In the genomic region with DNA sequence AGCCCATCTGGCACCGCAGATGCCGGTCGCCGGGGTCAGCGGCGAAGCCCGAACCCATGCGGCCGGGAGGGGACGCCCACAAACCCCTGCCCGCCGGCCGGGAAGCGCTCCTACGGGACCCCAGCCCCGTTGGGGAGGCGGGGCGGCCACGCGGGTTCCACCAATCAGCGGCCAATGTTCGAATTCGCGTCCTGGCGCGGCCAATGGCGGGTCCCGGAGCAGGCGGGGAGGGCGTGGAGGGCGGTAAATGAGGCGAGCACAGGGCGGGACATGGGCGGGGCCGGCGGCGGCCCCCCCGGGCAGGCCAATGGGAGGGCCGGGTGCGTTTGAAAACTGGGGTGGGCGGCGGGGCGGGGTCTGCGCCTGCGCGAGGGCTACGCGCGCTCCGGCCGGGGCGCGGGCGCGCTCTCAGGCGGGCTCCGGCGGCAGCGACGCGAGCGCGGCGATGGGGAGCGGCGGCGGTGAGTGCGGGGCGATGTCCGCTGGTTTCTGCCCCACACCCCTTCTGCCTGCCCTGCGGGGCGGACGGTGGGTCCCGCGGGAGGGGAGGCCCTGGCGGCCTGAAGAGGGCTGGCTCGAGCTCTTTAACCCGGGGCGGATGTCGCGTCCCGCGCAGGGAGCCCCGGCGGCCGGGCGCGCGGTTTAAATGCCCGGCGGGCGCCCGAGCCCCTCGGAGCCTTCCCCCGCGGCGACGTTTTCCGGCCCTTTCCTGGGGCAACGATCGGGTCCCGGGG, we compare ENCODE assay signal across 1 cellular context.
TF ChIP-seq lines count a peak whose summit lies in the region.

CCNF (plus strand) TSS at position 411 of the 734 bp plus-strand sequence; CDS start at position 446, 35 bp downstream.

TF ChIP-seq in HepG2, 621 proteins besides CTCF, POLR2A, EP300 and RAD21 (continued from another document and continues in another):
- TF ChIP-seq BATF2 (CRISPR knock-in tag; IDR thresholded peaks at IDR 0.05) (peak; percentile 70; the same call in 1 of the 2 replicates), ZMYM2 (CRISPR knock-in tag; IDR thresholded peaks at IDR 0.05) (0 out of 2 replicates have a peak, but pooled peaks have one; percentile 43), CCDC6 (CRISPR knock-in tag; IDR thresholded peaks at IDR 0.05) (peak; percentile 84; the same call in 1 of the 2 replicates), ZSCAN12 (CRISPR knock-in tag; IDR thresholded peaks at IDR 0.05) (peak; percentile 71; the same call in 1 of the 2 replicates), ZNF329 (CRISPR knock-in tag; IDR thresholded peaks at IDR 0.05; ENCODE audit: low read depth) (0 out of 2 replicates have a peak, but pooled peaks have one; percentile 4), ZNF790 (CRISPR knock-in tag; IDR thresholded peaks at IDR 0.05; ENCODE audit: borderline replicate concordance) (peak; percentile 83), ZNF503 (CRISPR knock-in tag; IDR thresholded peaks at IDR 0.05) (0 out of 2 replicates have a peak, but pooled peaks have one; percentile 29), DR1 (CRISPR knock-in tag; IDR thresholded peaks at IDR 0.05) (peak; percentile 1; the same call in 1 of the 2 replicates), NFIB (CRISPR knock-in tag; IDR thresholded peaks at IDR 0.05; ENCODE audit: borderline replicate concordance) (no peak), SALL1 (CRISPR knock-in tag; IDR thresholded peaks at IDR 0.05) (peak; percentile 7; the same call in 1 of the 2 replicates), ZNF724P (CRISPR knock-in tag; IDR thresholded peaks at IDR 0.05; ENCODE audit: borderline replicate concordance) (0 out of 2 replicates have a peak, but pooled peaks have one; percentile 45), ZNF121 (CRISPR knock-in tag; IDR thresholded peaks at IDR 0.05) (no peak), CREB3 (CRISPR knock-in tag; IDR thresholded peaks at IDR 0.05) (0 out of 2 replicates have a peak, but pooled peaks have one; percentile 46), MED8 (CRISPR knock-in tag; IDR thresholded peaks at IDR 0.05; ENCODE audit: insufficient replicate concordance) (peak; percentile 16)
- TF ChIP-seq, protein P1, sequence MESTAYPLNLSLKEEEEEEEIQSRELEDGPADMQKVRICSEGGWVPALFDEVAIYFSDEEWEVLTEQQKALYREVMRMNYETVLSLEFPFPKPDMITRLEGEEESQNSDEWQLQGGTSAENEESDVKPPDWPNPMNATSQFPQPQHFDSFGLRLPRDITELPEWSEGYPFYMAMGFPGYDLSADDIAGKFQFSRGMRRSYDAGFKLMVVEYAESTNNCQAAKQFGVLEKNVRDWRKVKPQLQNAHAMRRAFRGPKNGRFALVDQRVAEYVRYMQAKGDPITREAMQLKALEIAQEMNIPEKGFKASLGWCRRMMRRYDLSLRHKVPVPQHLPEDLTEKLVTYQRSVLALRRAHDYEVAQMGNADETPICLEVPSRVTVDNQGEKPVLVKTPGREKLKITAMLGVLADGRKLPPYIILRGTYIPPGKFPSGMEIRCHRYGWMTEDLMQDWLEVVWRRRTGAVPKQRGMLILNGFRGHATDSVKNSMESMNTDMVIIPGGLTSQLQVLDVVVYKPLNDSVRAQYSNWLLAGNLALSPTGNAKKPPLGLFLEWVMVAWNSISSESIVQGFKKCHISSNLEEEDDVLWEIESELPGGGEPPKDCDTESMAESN (CRISPR knock-in tag; conservative IDR thresholded peaks at IDR 0.05) = peak; percentile 38; the same call in 1 of the 2 replicates
- TF ChIP-seq, protein P2, sequence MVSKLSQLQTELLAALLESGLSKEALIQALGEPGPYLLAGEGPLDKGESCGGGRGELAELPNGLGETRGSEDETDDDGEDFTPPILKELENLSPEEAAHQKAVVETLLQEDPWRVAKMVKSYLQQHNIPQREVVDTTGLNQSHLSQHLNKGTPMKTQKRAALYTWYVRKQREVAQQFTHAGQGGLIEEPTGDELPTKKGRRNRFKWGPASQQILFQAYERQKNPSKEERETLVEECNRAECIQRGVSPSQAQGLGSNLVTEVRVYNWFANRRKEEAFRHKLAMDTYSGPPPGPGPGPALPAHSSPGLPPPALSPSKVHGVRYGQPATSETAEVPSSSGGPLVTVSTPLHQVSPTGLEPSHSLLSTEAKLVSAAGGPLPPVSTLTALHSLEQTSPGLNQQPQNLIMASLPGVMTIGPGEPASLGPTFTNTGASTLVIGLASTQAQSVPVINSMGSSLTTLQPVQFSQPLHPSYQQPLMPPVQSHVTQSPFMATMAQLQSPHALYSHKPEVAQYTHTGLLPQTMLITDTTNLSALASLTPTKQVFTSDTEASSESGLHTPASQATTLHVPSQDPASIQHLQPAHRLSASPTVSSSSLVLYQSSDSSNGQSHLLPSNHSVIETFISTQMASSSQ (IDR thresholded peaks at IDR 0.05; ENCODE audit: low read depth) = no peak
- TF ChIP-seq, protein P2 (CRISPR knock-in tag; IDR thresholded peaks at IDR 0.05; ENCODE audit: borderline replicate concordance) = peak; percentile 61; the same call in 1 of the 2 replicates
- TF ChIP-seq, protein P3, sequence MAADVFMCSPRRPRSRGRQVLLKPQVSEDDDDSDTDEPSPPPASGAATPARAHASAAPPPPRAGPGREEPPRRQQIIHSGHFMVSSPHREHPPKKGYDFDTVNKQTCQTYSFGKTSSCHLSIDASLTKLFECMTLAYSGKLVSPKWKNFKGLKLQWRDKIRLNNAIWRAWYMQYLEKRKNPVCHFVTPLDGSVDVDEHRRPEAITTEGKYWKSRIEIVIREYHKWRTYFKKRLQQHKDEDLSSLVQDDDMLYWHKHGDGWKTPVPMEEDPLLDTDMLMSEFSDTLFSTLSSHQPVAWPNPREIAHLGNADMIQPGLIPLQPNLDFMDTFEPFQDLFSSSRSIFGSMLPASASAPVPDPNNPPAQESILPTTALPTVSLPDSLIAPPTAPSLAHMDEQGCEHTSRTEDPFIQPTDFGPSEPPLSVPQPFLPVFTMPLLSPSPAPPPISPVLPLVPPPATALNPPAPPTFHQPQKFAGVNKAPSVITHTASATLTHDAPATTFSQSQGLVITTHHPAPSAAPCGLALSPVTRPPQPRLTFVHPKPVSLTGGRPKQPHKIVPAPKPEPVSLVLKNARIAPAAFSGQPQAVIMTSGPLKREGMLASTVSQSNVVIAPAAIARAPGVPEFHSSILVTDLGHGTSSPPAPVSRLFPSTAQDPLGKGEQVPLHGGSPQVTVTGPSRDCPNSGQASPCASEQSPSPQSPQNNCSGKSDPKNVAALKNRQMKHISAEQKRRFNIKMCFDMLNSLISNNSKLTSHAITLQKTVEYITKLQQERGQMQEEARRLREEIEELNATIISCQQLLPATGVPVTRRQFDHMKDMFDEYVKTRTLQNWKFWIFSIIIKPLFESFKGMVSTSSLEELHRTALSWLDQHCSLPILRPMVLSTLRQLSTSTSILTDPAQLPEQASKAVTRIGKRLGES (CRISPR knock-in tag; IDR thresholded peaks at IDR 0.05; ENCODE audit: borderline replicate concordance) = 0 out of 2 replicates have a peak, but pooled peaks have one; percentile 57
- TF ChIP-seq, protein P4, sequence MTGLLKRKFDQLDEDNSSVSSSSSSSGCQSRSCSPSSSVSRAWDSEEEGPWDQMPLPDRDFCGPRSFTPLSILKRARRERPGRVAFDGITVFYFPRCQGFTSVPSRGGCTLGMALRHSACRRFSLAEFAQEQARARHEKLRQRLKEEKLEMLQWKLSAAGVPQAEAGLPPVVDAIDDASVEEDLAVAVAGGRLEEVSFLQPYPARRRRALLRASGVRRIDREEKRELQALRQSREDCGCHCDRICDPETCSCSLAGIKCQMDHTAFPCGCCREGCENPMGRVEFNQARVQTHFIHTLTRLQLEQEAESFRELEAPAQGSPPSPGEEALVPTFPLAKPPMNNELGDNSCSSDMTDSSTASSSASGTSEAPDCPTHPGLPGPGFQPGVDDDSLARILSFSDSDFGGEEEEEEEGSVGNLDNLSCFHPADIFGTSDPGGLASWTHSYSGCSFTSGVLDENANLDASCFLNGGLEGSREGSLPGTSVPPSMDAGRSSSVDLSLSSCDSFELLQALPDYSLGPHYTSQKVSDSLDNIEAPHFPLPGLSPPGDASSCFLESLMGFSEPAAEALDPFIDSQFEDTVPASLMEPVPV (CRISPR knock-in tag; IDR thresholded peaks at IDR 0.05) = 0 out of 2 replicates have a peak, but pooled peaks have one; percentile 53
- TF ChIP-seq, protein P5, sequence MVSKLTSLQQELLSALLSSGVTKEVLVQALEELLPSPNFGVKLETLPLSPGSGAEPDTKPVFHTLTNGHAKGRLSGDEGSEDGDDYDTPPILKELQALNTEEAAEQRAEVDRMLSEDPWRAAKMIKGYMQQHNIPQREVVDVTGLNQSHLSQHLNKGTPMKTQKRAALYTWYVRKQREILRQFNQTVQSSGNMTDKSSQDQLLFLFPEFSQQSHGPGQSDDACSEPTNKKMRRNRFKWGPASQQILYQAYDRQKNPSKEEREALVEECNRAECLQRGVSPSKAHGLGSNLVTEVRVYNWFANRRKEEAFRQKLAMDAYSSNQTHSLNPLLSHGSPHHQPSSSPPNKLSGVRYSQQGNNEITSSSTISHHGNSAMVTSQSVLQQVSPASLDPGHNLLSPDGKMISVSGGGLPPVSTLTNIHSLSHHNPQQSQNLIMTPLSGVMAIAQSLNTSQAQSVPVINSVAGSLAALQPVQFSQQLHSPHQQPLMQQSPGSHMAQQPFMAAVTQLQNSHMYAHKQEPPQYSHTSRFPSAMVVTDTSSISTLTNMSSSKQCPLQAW (CRISPR knock-in tag; IDR thresholded peaks at IDR 0.05) = peak; percentile 39; the same call in 1 of the 2 replicates
- TF ChIP-seq, protein P6, sequence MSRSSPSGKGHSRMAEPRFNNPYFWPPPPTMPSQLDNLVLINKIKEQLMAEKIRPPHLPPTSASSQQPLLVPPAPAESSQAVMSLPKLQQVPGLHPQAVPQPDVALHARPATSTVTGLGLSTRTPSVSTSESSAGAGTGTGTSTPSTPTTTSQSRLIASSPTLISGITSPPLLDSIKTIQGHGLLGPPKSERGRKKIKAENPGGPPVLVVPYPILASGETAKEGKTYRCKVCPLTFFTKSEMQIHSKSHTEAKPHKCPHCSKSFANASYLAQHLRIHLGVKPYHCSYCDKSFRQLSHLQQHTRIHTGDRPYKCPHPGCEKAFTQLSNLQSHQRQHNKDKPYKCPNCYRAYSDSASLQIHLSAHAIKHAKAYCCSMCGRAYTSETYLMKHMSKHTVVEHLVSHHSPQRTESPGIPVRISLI (CRISPR knock-in tag; IDR thresholded peaks at IDR 0.05; ENCODE audit: borderline replicate concordance) = 0 out of 2 replicates have a peak, but pooled peaks have one; percentile 34
- TF ChIP-seq, protein P7, sequence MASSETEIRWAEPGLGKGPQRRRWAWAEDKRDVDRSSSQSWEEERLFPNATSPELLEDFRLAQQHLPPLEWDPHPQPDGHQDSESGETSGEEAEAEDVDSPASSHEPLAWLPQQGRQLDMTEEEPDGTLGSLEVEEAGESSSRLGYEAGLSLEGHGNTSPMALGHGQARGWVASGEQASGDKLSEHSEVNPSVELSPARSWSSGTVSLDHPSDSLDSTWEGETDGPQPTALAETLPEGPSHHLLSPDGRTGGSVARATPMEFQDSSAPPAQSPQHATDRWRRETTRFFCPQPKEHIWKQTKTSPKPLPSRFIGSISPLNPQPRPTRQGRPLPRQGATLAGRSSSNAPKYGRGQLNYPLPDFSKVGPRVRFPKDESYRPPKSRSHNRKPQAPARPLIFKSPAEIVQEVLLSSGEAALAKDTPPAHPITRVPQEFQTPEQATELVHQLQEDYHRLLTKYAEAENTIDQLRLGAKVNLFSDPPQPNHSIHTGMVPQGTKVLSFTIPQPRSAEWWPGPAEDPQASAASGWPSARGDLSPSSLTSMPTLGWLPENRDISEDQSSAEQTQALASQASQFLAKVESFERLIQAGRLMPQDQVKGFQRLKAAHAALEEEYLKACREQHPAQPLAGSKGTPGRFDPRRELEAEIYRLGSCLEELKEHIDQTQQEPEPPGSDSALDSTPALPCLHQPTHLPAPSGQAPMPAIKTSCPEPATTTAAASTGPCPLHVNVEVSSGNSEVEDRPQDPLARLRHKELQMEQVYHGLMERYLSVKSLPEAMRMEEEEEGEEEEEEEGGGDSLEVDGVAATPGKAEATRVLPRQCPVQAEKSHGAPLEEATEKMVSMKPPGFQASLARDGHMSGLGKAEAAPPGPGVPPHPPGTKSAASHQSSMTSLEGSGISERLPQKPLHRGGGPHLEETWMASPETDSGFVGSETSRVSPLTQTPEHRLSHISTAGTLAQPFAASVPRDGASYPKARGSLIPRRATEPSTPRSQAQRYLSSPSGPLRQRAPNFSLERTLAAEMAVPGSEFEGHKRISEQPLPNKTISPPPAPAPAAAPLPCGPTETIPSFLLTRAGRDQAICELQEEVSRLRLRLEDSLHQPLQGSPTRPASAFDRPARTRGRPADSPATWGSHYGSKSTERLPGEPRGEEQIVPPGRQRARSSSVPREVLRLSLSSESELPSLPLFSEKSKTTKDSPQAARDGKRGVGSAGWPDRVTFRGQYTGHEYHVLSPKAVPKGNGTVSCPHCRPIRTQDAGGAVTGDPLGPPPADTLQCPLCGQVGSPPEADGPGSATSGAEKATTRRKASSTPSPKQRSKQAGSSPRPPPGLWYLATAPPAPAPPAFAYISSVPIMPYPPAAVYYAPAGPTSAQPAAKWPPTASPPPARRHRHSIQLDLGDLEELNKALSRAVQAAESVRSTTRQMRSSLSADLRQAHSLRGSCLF (CRISPR knock-in tag; IDR thresholded peaks at IDR 0.05; ENCODE audit: borderline replicate concordance) = no peak
